Comparison of ENCODE assay signal across 1 cellular context in genomic region chr12:85833558-85833957, GRCh38.
TF ChIP-seq lines count a peak whose summit lies in the region.

No MANE protein-coding gene starts in this region.

TF ChIP-seq in HEK293, 187 proteins besides CTCF, POLR2A, EP300 and RAD21 (continued from another document and continues in another):
- TF ChIP-seq ZNF707 (tag by site-specific recombination; IDR thresholded peaks at IDR 0.05) (no peak), SP7 (tag by site-specific recombination; IDR thresholded peaks at IDR 0.05) (no peak), ZNF121 (tag by site-specific recombination; IDR thresholded peaks at IDR 0.05) (no peak), ZEB2 (tag by site-specific recombination; IDR thresholded peaks at IDR 0.05) (peak; percentile 70; the same call in 1 of the 2 replicates), ZNF2 (tag by site-specific recombination; IDR thresholded peaks at IDR 0.05) (0 out of 2 replicates have a peak, but pooled peaks have one; percentile 36), ZNF175 (tag by site-specific recombination; IDR thresholded peaks at IDR 0.05) (no peak), KLF16 (tag by site-specific recombination; IDR thresholded peaks at IDR 0.05) (no peak), ZNF76 (tag by site-specific recombination; IDR thresholded peaks at IDR 0.05; ENCODE audit: borderline replicate concordance, low read depth) (no peak), TCF7L2 (IDR thresholded peaks at IDR 0.05; ENCODE audit: borderline replicate concordance, low read depth, low read length) (no peak), ZNF112 (tag by site-specific recombination; IDR thresholded peaks at IDR 0.05) (no peak), ZNF335 (tag by site-specific recombination; conservative IDR thresholded peaks at IDR 0.05) (no peak), ZNF157 (tag by site-specific recombination; IDR thresholded peaks at IDR 0.05) (no peak), SETDB1 (IDR thresholded peaks at IDR 0.05; ENCODE audit: insufficient read length, low read length) (no peak), BCL6B (tag by site-specific recombination; IDR thresholded peaks at IDR 0.05) (peak; percentile 92), REST (tag by site-specific recombination; IDR thresholded peaks at IDR 0.05) (no peak), KLF9 (tag by site-specific recombination; IDR thresholded peaks at IDR 0.05; ENCODE audit: low read depth) (no peak), ZNF184 (tag by site-specific recombination; IDR thresholded peaks at IDR 0.05) (no peak), MEIS1 (CRISPR knock-in tag; IDR thresholded peaks at IDR 0.05; ENCODE audit: borderline replicate concordance) (no peak), ZNF621 (tag by site-specific recombination; IDR thresholded peaks at IDR 0.05) (no peak), ZSCAN30 (tag by site-specific recombination; IDR thresholded peaks at IDR 0.05) (0 out of 2 replicates have a peak, but pooled peaks have one; percentile 2), KLF8 (tag by site-specific recombination; IDR thresholded peaks at IDR 0.05) (no peak), ZXDB (tag by site-specific recombination; IDR thresholded peaks at IDR 0.05) (peak; percentile 69), ZSCAN16 (tag by site-specific recombination; IDR thresholded peaks at IDR 0.05) (no peak), ZNF202 (tag by site-specific recombination; IDR thresholded peaks at IDR 0.05; ENCODE audit: borderline replicate concordance) (no peak), PRDM2 (tag by site-specific recombination; IDR thresholded peaks at IDR 0.05; ENCODE audit: borderline replicate concordance) (no peak), ZNF18 (tag by site-specific recombination; IDR thresholded peaks at IDR 0.05) (no peak), MYNN (tag by site-specific recombination; IDR thresholded peaks at IDR 0.05; ENCODE audit: borderline replicate concordance) (no peak), ZNF777 (tag by site-specific recombination; IDR thresholded peaks at IDR 0.05; ENCODE audit: borderline replicate concordance) (no peak), AEBP2 (tag by site-specific recombination; IDR thresholded peaks at IDR 0.05; ENCODE audit: borderline replicate concordance) (no peak), ZNF596 (tag by site-specific recombination; IDR thresholded peaks at IDR 0.05) (no peak), TSHZ1 (tag by site-specific recombination; IDR thresholded peaks at IDR 0.05; ENCODE audit: borderline replicate concordance) (no peak), ZNF549 (tag by site-specific recombination; IDR thresholded peaks at IDR 0.05) (no peak), ZNF639 (tag by site-specific recombination; IDR thresholded peaks at IDR 0.05) (no peak), ZNF555 (tag by site-specific recombination; conservative IDR thresholded peaks at IDR 0.05) (no peak), ZIC2 (tag by site-specific recombination; IDR thresholded peaks at IDR 0.05) (no peak), ZNF561 (tag by site-specific recombination; IDR thresholded peaks at IDR 0.05; ENCODE audit: borderline replicate concordance) (no peak), ZNF248 (tag by site-specific recombination; IDR thresholded peaks at IDR 0.05) (no peak), ZNF138 (tag by site-specific recombination; IDR thresholded peaks at IDR 0.05; ENCODE audit: borderline replicate concordance) (no peak), ZNF473 (tag by site-specific recombination; IDR thresholded peaks at IDR 0.05) (no peak), PRDM1 (tag by site-specific recombination; IDR thresholded peaks at IDR 0.05) (no peak), ZNF664 (tag by site-specific recombination; IDR thresholded peaks at IDR 0.05) (no peak), ZNF274 (IDR thresholded peaks at IDR 0.05; ENCODE audit: low read length) (no peak), ZNF274 (tag by site-specific recombination; IDR thresholded peaks at IDR 0.05; ENCODE audit: borderline replicate concordance) (no peak), ZNF610 (tag by site-specific recombination; IDR thresholded peaks at IDR 0.05; ENCODE audit: borderline replicate concordance) (no peak), ZNF658 (tag by site-specific recombination; IDR thresholded peaks at IDR 0.05) (no peak), ZNF416 (tag by site-specific recombination; IDR thresholded peaks at IDR 0.05) (no peak), YY2 (tag by site-specific recombination; IDR thresholded peaks at IDR 0.05) (no peak), ZNF776 (tag by site-specific recombination; IDR thresholded peaks at IDR 0.05; ENCODE audit: borderline replicate concordance) (no peak), KLF1 (tag by site-specific recombination; IDR thresholded peaks at IDR 0.05) (no peak), TRIM28 (IDR thresholded peaks at IDR 0.05; ENCODE audit: borderline replicate concordance, low read length) (no peak), IKZF3 (tag by site-specific recombination; IDR thresholded peaks at IDR 0.05) (peak; percentile 51; the same call in 1 of the 2 replicates), ZNF37A (tag by site-specific recombination; IDR thresholded peaks at IDR 0.05) (no peak)
